ENCODE assay signal across 8 cellular contexts in genomic region chr3:62318752-62319569, GRCh38. TPM values are rescaled to one million over a fixed set of nuclear protein-coding genes. Genes with fewer than 3 reads are reported as not detected.
DNase-seq lines count a peak whose midpoint lies in the region; ATAC-seq, FAIRE-seq and TF ChIP-seq lines count a peak whose summit lies in the region.

No MANE protein-coding gene starts in this region.

- no peaks in the 10 kb centered on the region; a peak in 2 of 7 replicates for H3K27me3 ChIP-seq in H1 (replicated peaks in 1 of 4; ENCODE audit: control insufficient read depth in 3 of 4, extremely low read depth in 1 of 4, insufficient read depth in 3 of 4, low read length in 3 of 4)

- no peaks in the 10 kb centered on the region for H3K79me1 ChIP-seq in H1 (ENCODE audit: low read depth, low read length)

- CTCF ChIA-PET in H1 (lab: Charles Lee; ENCODE audit: partially characterized antibody): interaction anchor here (0.9 to 1.3 kb wide), 3 partner anchors 44 to 122 kb away, joined by 3 read pairs; no protein-coding TSS in a partner anchor

- no peak for TF ChIP-seq CTCF in H1 (IDR thresholded peaks at IDR 0.05; ENCODE audit: control extremely low read depth in 1 of 3, insufficient read depth in 1 of 3, low read depth in 1 of 3, low read length in 3 of 3)

- peak overlapping the region; percentile 42; the same call in 1 of the 2 replicates for H3K27ac ChIP-seq in H1 (ENCODE audit: low read depth, low read length)

- peak overlapping the region; percentile 92 for H3K4ac ChIP-seq in H1 (replicated peaks; ENCODE audit: insufficient read length, low read depth, low read length)

- FAIRE-seq in GM18507 (lab: Jason Lieb, UNC) (peak; percentile 71), H1 (lab: Jason Lieb, UNC) (peak; percentile 24), urothelium cell line (lab: Jason Lieb, UNC) (no peak)

- no peak overlapping the region for H4K91ac ChIP-seq in H1 (replicated peaks; ENCODE audit: insufficient read length, low read length)

- H2BK120ac ChIP-seq in H1 (replicated peaks; ENCODE audit: low read depth, low read length): no peak overlapping the region

- H3K56ac ChIP-seq in H1 (replicated peaks; ENCODE audit: insufficient read length, low read depth, low read length): no peak overlapping the region

- peak overlapping the region; percentile 82 to 94 for H3K4me2 ChIP-seq in H1 (ENCODE audit: insufficient read depth in 1 of 2, low read depth in 2 of 2, low read length in 2 of 2)

- peaks cover 11% of the 10 kb centered on the region for H3K23me2 ChIP-seq in H1 (ENCODE audit: low read depth, low read length)

- no peak overlapping the region for H3K23ac ChIP-seq in H1 (ENCODE audit: insufficient read length)

- peaks cover 0 to 3% (median 0%) of the 10 kb centered on the region in 4 experiments; a peak in 2 of 7 replicates for H3K4me1 ChIP-seq in H1 (replicated peaks in 1 of 4; ENCODE audit: control insufficient read depth in 3 of 4, insufficient read depth in 4 of 4, low read length in 3 of 4)

- peak overlapping the region; percentile 80 for H2AFZ ChIP-seq in H1 (ENCODE audit: low read length)

- peak overlapping the region; percentile 16 for H4K5ac ChIP-seq in H1 (ENCODE audit: insufficient read length, low read depth, low read length)

- H4K8ac ChIP-seq in H1 (ENCODE audit: extremely low read depth, insufficient read depth, low read length): peak overlapping the region; percentile 79; the same call in 1 of the 2 replicates

- no peak for TF ChIP-seq EP300 in H1 (IDR thresholded peaks at IDR 0.05; ENCODE audit: borderline replicate concordance in 1 of 2, low read depth in 2 of 2, low read length in 2 of 2)

- ATAC-seq in HG02981 (IDR thresholded peaks at IDR 0.05; ENCODE audit: unreplicated experiment): peak; percentile 99

- no peak overlapping the region for H2BK12ac ChIP-seq in H1 (ENCODE audit: low read depth, low read length)

- POLR2A ChIA-PET in H1 (lab: Charles Lee; ENCODE audit: partially characterized antibody): interaction anchor here (0.6 to 1.3 kb wide), 17 partner anchors 9 to 1540 kb away, joined by 3 to 6 read pairs (median 3); no protein-coding TSS in a partner anchor

- H2BK15ac ChIP-seq in H1 (ENCODE audit: low read length): no peak overlapping the region

- peaks cover 0 to 5% (median 0%) of the 10 kb centered on the region in 4 experiments; a peak in 2 of 8 replicates for H3K36me3 ChIP-seq in H1 (ENCODE audit: control insufficient read depth in 2 of 4, insufficient read depth in 4 of 4, low read length in 3 of 4)

- H4K20me1 ChIP-seq in H1 (replicated peaks in 1 of 2; ENCODE audit: control insufficient read depth in 1 of 2, insufficient read depth in 2 of 2, low read length in 2 of 2): no peaks in the 10 kb centered on the region

- H3K9me3 ChIP-seq in H1 (ENCODE audit: insufficient read depth in 2 of 2, low read depth in 1 of 2, low read length in 1 of 2): peaks cover 3 to 6% of the 10 kb centered on the region in 2 experiments; a peak in 1 of 4 replicates

- TF ChIP-seq RAD21 in H1 (IDR thresholded peaks at IDR 0.05 in 1 of 2, conservative IDR thresholded peaks at IDR 0.05 in 1 of 2; ENCODE audit: low read depth in 2 of 2, low read length in 2 of 2): no peak; a peak in 1 of 4 replicates

- H2AK5ac ChIP-seq in H1 (ENCODE audit: low read depth, low read length): no peak overlapping the region

- WGBS in H1 (ENCODE audit: extremely low coverage in 1 of 2, insufficient coverage in 1 of 2, insufficient read length in 1 of 2, insufficient replicate concordance in 2 of 2, low coverage in 1 of 2, low lambda C conversion rate in 2 of 2, missing lambda C conversion rate in 1 of 2), 2 experiments: 4% methylated on average over 60 of the region's 60 CpGs; no CpG with 5 or more reads in 1 of the 2 experiments

- H3K14ac ChIP-seq in H1 (ENCODE audit: insufficient read length): no peak overlapping the region

- peak; percentile 93 to 95 for TF ChIP-seq POLR2A in H1 (IDR thresholded peaks at IDR 0.05; ENCODE audit: control extremely low read depth in 1 of 2, low read depth in 2 of 2, low read length in 2 of 2)

- peak overlapping the region; percentile 65 to 83 (median 76) for H3K4me3 ChIP-seq in H1 (ENCODE audit: extremely low read depth in 1 of 4, insufficient read depth in 2 of 4, low read depth in 3 of 4, low read length in 4 of 4)

- H2BK5ac ChIP-seq in H1 (ENCODE audit: low read depth, low read length): peak overlapping the region; percentile 26

- peak overlapping the region in 3 of 4 experiments; percentile 56 to 86 (median 62); a peak in 6 of 7 replicates for H3K9ac ChIP-seq in H1 (replicated peaks in 1 of 4; ENCODE audit: extremely low read depth in 1 of 4, low read depth in 3 of 4, low read length in 3 of 4)

- H2BK20ac ChIP-seq in H1 (ENCODE audit: low read length): no peak overlapping the region

- DNase-seq in GM18507 (ENCODE audit: extremely low spot score, insufficient read length, low read depth) (peak; percentile 20), NCI-H345 treated with DMSO at 0.1 percent for 48 hours (lab: John Stamatoyannopoulos, UW; ENCODE audit: unreplicated experiment) (peak; percentile 61), H1 (ENCODE audit: low read depth in 1 of 2, low spot score in 2 of 2) (peak; percentile 79 to 88), medulla oblongata (ENCODE audit: extremely low spot score) (peak; percentile 89), urothelium cell line (ENCODE audit: low spot score) (no peak)
- DNase-seq in activated CD8-positive, alpha-beta memory T cell treated with anti-CD3 and anti-CD28 coated beads for 48 hours (ENCODE audit: low read depth in 2 of 3, low spot score in 2 of 3): peak; percentile 28 to 66 (median 42)
- DNase-seq in stimulated activated CD4-positive, alpha-beta T cell treated with anti-CD3 and anti-CD28 coated beads, TNF-alpha, amount 100 ng/mL, for 4 hours (ENCODE audit: low read depth in 3 of 3): peak; percentile 41 to 58 (median 44)

- H3K79me2 ChIP-seq in H1 (ENCODE audit: control insufficient read depth in 1 of 2, insufficient read depth in 2 of 2, low read length in 2 of 2): no peaks in the 10 kb centered on the region

- peak overlapping the region; percentile 86; the same call in 1 of the 2 replicates for H3K18ac ChIP-seq in H1 (ENCODE audit: extremely low read depth, low read length)

TF ChIP-seq in H1, 55 proteins besides CTCF, POLR2A, EP300 and RAD21 (continues in another document):
- TF ChIP-seq ATF3 (IDR thresholded peaks at IDR 0.05; ENCODE audit: insufficient read depth, low read depth, low read length) (no peak), EGR1 (IDR thresholded peaks at IDR 0.05; ENCODE audit: borderline replicate concordance, low read depth, low read length) (no peak)

RNA-seq across cellular contexts. Expression of gene FEZF2, which starts 54.4 kb away (rescaled TPM):
- not detected in 2 replicates for total RNA-seq in H1 (2021; fragmentation: NEBNext Ultra II Directional; extraction: Animal tissue kit (Norgen Biotek cat#: 25700))
- polyA plus RNA-seq in H1 (2011; rRNA removed): 0.06 and 0.11 TPM in 2 replicates
- polyA plus RNA-seq in H1 (2011; cell fraction: cytosol; rRNA removed): 0.17 TPM
- 0.23 TPM for polyA plus RNA-seq in H1 (2011; cell fraction: nucleus; rRNA removed)
- 0.13 TPM in 1 of 4 replicates, not detected in the others for polyA plus RNA-seq in H1 (2012, experiment 1 of 2)
- 0.08 TPM for polyA plus RNA-seq in H1 (2012, experiment 2 of 2)
- not detected for polyA plus RNA-seq in H1 (2013, experiment 1 of 2)
- polyA plus RNA-seq in H1 (2013, experiment 2 of 2): not detected
- polyA minus RNA-seq in H1 (2011; rRNA and poly(A)+ RNA removed): not detected in 2 replicates
- polyA minus RNA-seq in H1 (2011; cell fraction: cytosol; rRNA and poly(A)+ RNA removed): not detected
- not detected for polyA minus RNA-seq in H1 (2011; cell fraction: nucleus; rRNA and poly(A)+ RNA removed)
